11 cellular contexts compared by ENCODE assay signal in the genomic region with DNA sequence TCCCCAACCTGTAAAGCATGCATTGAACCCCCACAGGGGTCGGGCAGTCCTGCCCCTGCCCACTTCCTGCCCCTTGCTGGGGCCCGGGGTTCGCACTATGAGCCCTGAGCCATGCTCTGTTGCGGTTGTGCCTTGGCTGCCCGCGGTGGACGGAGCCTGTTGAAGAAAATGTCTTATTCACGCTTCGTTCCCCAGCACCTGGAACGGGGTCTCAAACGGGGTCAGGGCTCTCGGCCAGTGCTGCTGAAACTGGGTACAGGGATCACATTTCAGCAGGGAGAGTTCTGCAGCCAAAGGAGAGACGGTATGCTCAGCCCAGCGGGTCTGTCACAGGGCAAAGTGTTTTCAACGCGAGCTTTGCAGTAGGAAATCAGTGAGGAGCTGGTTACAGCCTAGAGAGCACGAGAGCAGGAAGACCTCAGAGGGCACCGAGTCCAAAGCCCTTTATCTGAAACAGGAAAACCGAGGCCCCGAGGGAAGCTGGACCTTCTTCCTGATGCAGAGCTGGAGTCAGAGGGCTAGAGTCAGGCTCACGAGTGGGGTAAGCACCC. TPM values are rescaled to one million over a fixed set of nuclear protein-coding genes. Genes with fewer than 3 reads are reported as not detected.
DNase-seq lines count a peak whose midpoint lies in the region; ATAC-seq, FAIRE-seq and TF ChIP-seq lines count a peak whose summit lies in the region.
"Had no signal": no experiment of that assay in that cellular context is flagged by ENCODE, and none has a peak within 500 bp of the region (broad histone marks: within the 10 kb centered on the region; RNA-seq: fewer than 3 reads in every experiment).

No MANE protein-coding gene starts in this region.

- intact Hi-C loops in HepG2 (cut with micrococcal nuclease; ENCODE audit: unreplicated experiment): loop anchor here (5.0 to 10.0 kb wide), 3 partner anchors 59 to 214 kb away; no protein-coding TSS in a partner anchor

- H3K36me3 ChIP-seq in HepG2 (replicated peaks in 1 of 2; ENCODE audit: control insufficient read depth in 1 of 2, insufficient read depth in 2 of 2, low read length in 2 of 2): no peaks in the 10 kb centered on the region

- H3K9me3 ChIP-seq in HepG2 (ENCODE audit: low read length): no peaks in the 10 kb centered on the region
- H3K9me3 ChIP-seq: mucosa of descending colon had no signal

- H3K27ac ChIP-seq in HepG2 (ENCODE audit: extremely low read length, insufficient read depth, low read length): no peak overlapping the region

- POLR2A ChIA-PET in activated naive CD8-positive, alpha-beta T cell treated with anti-CD3 and anti-CD28 coated beads, Interleukin-2, amount 10 ng/mL, durations not matched to agents 7 days and 5 days (lab: Charles Lee): no interaction called here
- POLR2A ChIA-PET in HepG2 (lab: Yijun Ruan, JAX): interaction anchor here (0.9 to 1.4 kb wide), 4 partner anchors 42 to 180 kb away, joined by 3 to 8 read pairs (median 4); a partner anchor contains a TSS

- H3K79me2 ChIP-seq in HepG2 (ENCODE audit: insufficient read depth, low read length): no peaks in the 10 kb centered on the region

- H3K4me2 ChIP-seq in HepG2 (ENCODE audit: low read depth, low read length): peak overlapping the region; percentile 87

- H3K4me3 Mint-ChIP-seq in activated naive CD8-positive, alpha-beta T cell treated with anti-CD3 and anti-CD28 coated beads, Interleukin-2, amount 10 ng/mL, durations not matched to agents 7 days and 5 days: peak overlapping the region; percentile 28
- no peak overlapping the region for H3K4me3 Mint-ChIP-seq in activated naive CD8-positive, alpha-beta T cell treated with anti-CD3 and anti-CD28 coated beads, Interleukin-2, amount 50 U/mL, for 24 hours
- peak overlapping the region; percentile 44 for H3K4me3 Mint-ChIP-seq in stimulated activated effector memory CD8-positive, alpha-beta T cell treated with anti-CD3 and anti-CD28 coated beads, Interleukin-12 subunit alpha, Interleukin-12 subunit beta, amount 100 ng/mL, for 72 hours

- TF ChIP-seq EP300 in HepG2 (IDR thresholded peaks at IDR 0.05; ENCODE audit: low read depth in 2 of 2, low read length in 2 of 2): no peak
- no peak for TF ChIP-seq EP300 in HepG2 (CRISPR knock-in tag; IDR thresholded peaks at IDR 0.05; ENCODE audit: borderline replicate concordance)

- H4K20me1 ChIP-seq in HepG2 (ENCODE audit: insufficient read depth, low read length): no peaks in the 10 kb centered on the region

- peaks cover 40% of the 10 kb centered on the region for H3K4me1 ChIP-seq in HepG2 (ENCODE audit: insufficient read depth, low read length)

- peaks cover 8% of the 10 kb centered on the region for H3K27me3 Mint-ChIP-seq in activated naive CD8-positive, alpha-beta T cell treated with anti-CD3 and anti-CD28 coated beads, Interleukin-2, amount 10 ng/mL, durations not matched to agents 7 days and 5 days
- H3K27me3 Mint-ChIP-seq in activated naive CD8-positive, alpha-beta T cell treated with anti-CD3 and anti-CD28 coated beads, Interleukin-2, amount 50 U/mL, for 24 hours: peaks cover 4% of the 10 kb centered on the region

- H3K9ac ChIP-seq in HepG2 (ENCODE audit: insufficient read depth, low read depth, low read length): peak overlapping the region; percentile 53; the same call in 1 of the 2 replicates

- ATAC-seq in activated naive CD8-positive, alpha-beta T cell treated with anti-CD3 and anti-CD28 coated beads, Interleukin-2, amount 10 ng/mL, durations not matched to agents 7 days and 5 days (ENCODE audit: low read depth): no peak
- no peak for ATAC-seq in activated naive CD8-positive, alpha-beta T cell treated with anti-CD3 and anti-CD28 coated beads, Interleukin-2, amount 50 U/mL, for 24 hours
- peak; percentile 70 for ATAC-seq in HepG2
- ATAC-seq in stimulated activated effector memory CD8-positive, alpha-beta T cell treated with anti-CD3 and anti-CD28 coated beads, Interleukin-12 subunit alpha, Interleukin-12 subunit beta, amount 100 ng/mL, for 72 hours: peak; percentile 43
- no peak for ATAC-seq in GM19452 (IDR thresholded peaks at IDR 0.05; ENCODE audit: unreplicated experiment)
- ATAC-seq: mucosa of descending colon had no signal

- H3K36me3 Mint-ChIP-seq in activated naive CD8-positive, alpha-beta T cell treated with anti-CD3 and anti-CD28 coated beads, Interleukin-2, amount 10 ng/mL, durations not matched to agents 7 days and 5 days: no peaks in the 10 kb centered on the region
- H3K36me3 Mint-ChIP-seq in activated naive CD8-positive, alpha-beta T cell treated with anti-CD3 and anti-CD28 coated beads, Interleukin-2, amount 50 U/mL, for 24 hours (ENCODE audit: low read depth): no peaks in the 10 kb centered on the region
- H3K36me3 Mint-ChIP-seq in stimulated activated effector memory CD8-positive, alpha-beta T cell treated with anti-CD3 and anti-CD28 coated beads, Interleukin-12 subunit alpha, Interleukin-12 subunit beta, amount 100 ng/mL, for 72 hours: no peaks in the 10 kb centered on the region

- no peaks in the 10 kb centered on the region for H3K9me3 Mint-ChIP-seq in activated naive CD8-positive, alpha-beta T cell treated with anti-CD3 and anti-CD28 coated beads, Interleukin-2, amount 10 ng/mL, durations not matched to agents 7 days and 5 days
- no peaks in the 10 kb centered on the region for H3K9me3 Mint-ChIP-seq in activated naive CD8-positive, alpha-beta T cell treated with anti-CD3 and anti-CD28 coated beads, Interleukin-2, amount 50 U/mL, for 24 hours
- H3K9me3 Mint-ChIP-seq in stimulated activated effector memory CD8-positive, alpha-beta T cell treated with anti-CD3 and anti-CD28 coated beads, Interleukin-12 subunit alpha, Interleukin-12 subunit beta, amount 100 ng/mL, for 72 hours: no peaks in the 10 kb centered on the region

- no peak for DNase-seq in activated naive CD8-positive, alpha-beta T cell treated with anti-CD3 and anti-CD28 coated beads, Interleukin-2, amount 10 ng/mL, durations not matched to agents 7 days and 5 days
- no peak for DNase-seq in activated naive CD8-positive, alpha-beta T cell treated with anti-CD3 and anti-CD28 coated beads, Interleukin-2, amount 50 U/mL, for 24 hours
- peak; percentile 43 to 65 for DNase-seq in dermis microvascular lymphatic vessel endothelial cell (ENCODE audit: low read depth in 2 of 2)
- peak; percentile 34 for DNase-seq in HepG2 (ENCODE audit: low spot score)
- DNase-seq in stimulated activated effector memory CD8-positive, alpha-beta T cell treated with anti-CD3 and anti-CD28 coated beads, Interleukin-12 subunit alpha, Interleukin-12 subunit beta, amount 100 ng/mL, for 72 hours (ENCODE audit: low spot score in 2 of 2): no peak
- DNase-seq in NCI-H446 (lab: John Stamatoyannopoulos, UW): no peak
- DNase-seq in NCI-H2171 treated with DMSO at 0.1 percent for 48 hours (lab: John Stamatoyannopoulos, UW): no peak
- DNase-seq: KBM-7, mucosa of descending colon, NCI-H2029 had no signal

- no TSS peak for BruUV-seq in HepG2 (replicated peaks; lab: Mats Ljungman, UMichigan)

- CTCF ChIA-PET in HepG2 (lab: Yijun Ruan, JAX; ENCODE audit: low intra/inter-chr PET ratio, low total read pairs): interaction anchor here (1.3 to 4.0 kb wide), 4 partner anchors 110 to 215 kb away, joined by 3 to 44 read pairs (median 4); no protein-coding TSS in a partner anchor

- no peak overlapping the region for H3K27ac Mint-ChIP-seq in activated naive CD8-positive, alpha-beta T cell treated with anti-CD3 and anti-CD28 coated beads, Interleukin-2, amount 10 ng/mL, durations not matched to agents 7 days and 5 days
- no peak overlapping the region for H3K27ac Mint-ChIP-seq in activated naive CD8-positive, alpha-beta T cell treated with anti-CD3 and anti-CD28 coated beads, Interleukin-2, amount 50 U/mL, for 24 hours
- H3K27ac Mint-ChIP-seq in stimulated activated effector memory CD8-positive, alpha-beta T cell treated with anti-CD3 and anti-CD28 coated beads, Interleukin-12 subunit alpha, Interleukin-12 subunit beta, amount 100 ng/mL, for 72 hours: no peak overlapping the region

- peaks cover 5 to 48% of the 10 kb centered on the region in 2 experiments for H3K27me3 ChIP-seq in HepG2 (ENCODE audit: control insufficient read depth in 1 of 2, insufficient read depth in 2 of 2, low read length in 2 of 2)

- TF ChIP-seq POLR2A in HepG2 (IDR thresholded peaks at IDR 0.05; ENCODE audit: insufficient read depth in 1 of 2, low read depth in 2 of 2, low read length in 2 of 2): no peak

- H3K4me3 ChIP-seq in HepG2 (replicated peaks in 1 of 3; ENCODE audit: insufficient read depth in 1 of 3, low read depth in 2 of 3, low read length in 3 of 3): peak overlapping the region; percentile 24 to 65 (median 34); a peak in 5 of 6 replicates
- H3K4me3 ChIP-seq: mucosa of descending colon had no signal

- peak overlapping the region; percentile 66 for H2AFZ ChIP-seq in HepG2 (ENCODE audit: low read length)

- no peak for FAIRE-seq in HepG2 (lab: Jason Lieb, UNC)

- TF ChIP-seq CTCF in HepG2 (CRISPR knock-in tag; IDR thresholded peaks at IDR 0.05): no peak

- peaks cover 11% of the 10 kb centered on the region for H3K4me1 Mint-ChIP-seq in activated naive CD8-positive, alpha-beta T cell treated with anti-CD3 and anti-CD28 coated beads, Interleukin-2, amount 10 ng/mL, durations not matched to agents 7 days and 5 days
- H3K4me1 Mint-ChIP-seq in activated naive CD8-positive, alpha-beta T cell treated with anti-CD3 and anti-CD28 coated beads, Interleukin-2, amount 50 U/mL, for 24 hours: peaks cover 3% of the 10 kb centered on the region
- H3K4me1 Mint-ChIP-seq in stimulated activated effector memory CD8-positive, alpha-beta T cell treated with anti-CD3 and anti-CD28 coated beads, Interleukin-12 subunit alpha, Interleukin-12 subunit beta, amount 100 ng/mL, for 72 hours: peaks cover 24% of the 10 kb centered on the region

- in situ Hi-C loops in HepG2 (cut with HindIII; ENCODE audit: extremely low pct_ligation_motif_present, low pct_unique_long_range_greater_than_20kb): loop anchor here (5.0 kb wide), 1 partner anchor 184 kb away; no protein-coding TSS in a partner anchor

- no peak for TF ChIP-seq RAD21 in HepG2 (CRISPR knock-in tag; IDR thresholded peaks at IDR 0.05)

- 2% methylated on average over 7 of the region's 21 CpGs for WGBS in HepG2 (ENCODE audit: low lambda C conversion rate)

RNA-seq across cellular contexts. Expression of a gene that starts 46.3 kb away (rescaled TPM):
- total RNA-seq in activated naive CD8-positive, alpha-beta T cell treated with anti-CD3 and anti-CD28 coated beads, Interleukin-2, amount 10 ng/mL, durations not matched to agents 7 days and 5 days: 10 to 100 TPM in 1 of 2 experiments, 1 to 10 TPM in 1; 9.9 to 12.2 TPM
- total RNA-seq in dermis microvascular lymphatic vessel endothelial cell (19.3 and 24.7 TPM in 2 replicates), HepG2 (2016; rRNA removed; fragmentation: Illumina TruSeq; extraction: Trizol) (2.5 and 3.1 TPM in 2 replicates)
- total RNA-seq in HepG2 (2016; cell fraction: cytosol; rRNA removed; fragmentation: Illumina TruSeq; extraction: Trizol; ENCODE audit: low read depth): 0.91 and 1.1 TPM in 2 replicates
- total RNA-seq in HepG2 (2016; cell fraction: insoluble cytoplasmic fraction; rRNA removed; fragmentation: Illumina TruSeq; extraction: Trizol): 2.3 and 2.5 TPM in 2 replicates
- total RNA-seq in HepG2 (2016; cell fraction: membrane; rRNA removed; fragmentation: Illumina TruSeq; extraction: Trizol): 1.3 and 1.6 TPM in 2 replicates
- 3.2 and 3.5 TPM in 2 replicates for total RNA-seq in HepG2 (2016; cell fraction: nucleus; rRNA removed; fragmentation: Illumina TruSeq; extraction: Trizol)
- polyA plus RNA-seq in HepG2 (2011; rRNA removed): 2.0 and 2.5 TPM in 2 replicates
- 1.4 and 1.6 TPM in 2 replicates for polyA plus RNA-seq in HepG2 (2011; cell fraction: cytosol; rRNA removed)
- polyA plus RNA-seq in HepG2 (2011; cell fraction: nucleus; rRNA removed): 5.5 and 8.2 TPM in 2 replicates
- polyA plus RNA-seq in HepG2 (2012): 2.8 and 2.9 TPM in 2 replicates
- polyA plus RNA-seq in HepG2 (2016; cell fraction: cytosol; fragmentation: Illumina TruSeq; extraction: Trizol; ENCODE audit: low read depth): 0.11 and 0.15 TPM in 2 replicates
- 1.6 and 2.1 TPM in 2 replicates for polyA plus RNA-seq in HepG2 (2016; cell fraction: insoluble cytoplasmic fraction; fragmentation: Illumina TruSeq; extraction: Trizol; ENCODE audit: low read depth)
- 0.37 and 0.58 TPM in 2 replicates for polyA plus RNA-seq in HepG2 (2016; cell fraction: membrane; fragmentation: Illumina TruSeq; extraction: Trizol; ENCODE audit: low read depth)
- 2.7 and 3.5 TPM in 2 replicates for polyA plus RNA-seq in HepG2 (2016; cell fraction: nucleus; fragmentation: Illumina TruSeq; extraction: Trizol; ENCODE audit: insufficient read depth, low read depth)
- 4.5 and 14.2 TPM in 2 replicates for polyA minus RNA-seq in HepG2 (2011; rRNA and poly(A)+ RNA removed; ENCODE audit: low replicate concordance)
- polyA minus RNA-seq in HepG2 (2011; cell fraction: cytosol; rRNA and poly(A)+ RNA removed): 2.9 and 3.2 TPM in 2 replicates
- 9.5 and 11.9 TPM in 2 replicates for polyA minus RNA-seq in HepG2 (2011; cell fraction: nucleus; rRNA and poly(A)+ RNA removed)

Comparison
In these comparisons a context has a peak if more than half of its experiments do, and no peak if none do; other contexts are left out.
1. ATAC-seq: peak in HepG2 (single experiment) and stimulated activated effector memory CD8-positive, alpha-beta T cell treated with anti-CD3 and anti-CD28 coated beads, Interleukin-12 subunit alpha, Interleukin-12 subunit beta, amount 100 ng/mL, for 72 hours (single experiment); none in activated naive CD8-positive, alpha-beta T cell treated with anti-CD3 and anti-CD28 coated beads, Interleukin-2, amount 10 ng/mL, durations not matched to agents 7 days and 5 days (single experiment), activated naive CD8-positive, alpha-beta T cell treated with anti-CD3 and anti-CD28 coated beads, Interleukin-2, amount 50 U/mL, for 24 hours (single experiment) and GM19452 (single experiment).
2. DNase-seq: peak in dermis microvascular lymphatic vessel endothelial cell (2 of 2) and HepG2 (single experiment); none in activated naive CD8-positive, alpha-beta T cell treated with anti-CD3 and anti-CD28 coated beads, Interleukin-2, amount 10 ng/mL, durations not matched to agents 7 days and 5 days (single experiment), activated naive CD8-positive, alpha-beta T cell treated with anti-CD3 and anti-CD28 coated beads, Interleukin-2, amount 50 U/mL, for 24 hours (single experiment), stimulated activated effector memory CD8-positive, alpha-beta T cell treated with anti-CD3 and anti-CD28 coated beads, Interleukin-12 subunit alpha, Interleukin-12 subunit beta, amount 100 ng/mL, for 72 hours (0 of 2), NCI-H446 (0 of 2) and NCI-H2171 treated with DMSO at 0.1 percent for 48 hours (single experiment).